8 cellular contexts compared by ENCODE assay signal in the genomic region with DNA sequence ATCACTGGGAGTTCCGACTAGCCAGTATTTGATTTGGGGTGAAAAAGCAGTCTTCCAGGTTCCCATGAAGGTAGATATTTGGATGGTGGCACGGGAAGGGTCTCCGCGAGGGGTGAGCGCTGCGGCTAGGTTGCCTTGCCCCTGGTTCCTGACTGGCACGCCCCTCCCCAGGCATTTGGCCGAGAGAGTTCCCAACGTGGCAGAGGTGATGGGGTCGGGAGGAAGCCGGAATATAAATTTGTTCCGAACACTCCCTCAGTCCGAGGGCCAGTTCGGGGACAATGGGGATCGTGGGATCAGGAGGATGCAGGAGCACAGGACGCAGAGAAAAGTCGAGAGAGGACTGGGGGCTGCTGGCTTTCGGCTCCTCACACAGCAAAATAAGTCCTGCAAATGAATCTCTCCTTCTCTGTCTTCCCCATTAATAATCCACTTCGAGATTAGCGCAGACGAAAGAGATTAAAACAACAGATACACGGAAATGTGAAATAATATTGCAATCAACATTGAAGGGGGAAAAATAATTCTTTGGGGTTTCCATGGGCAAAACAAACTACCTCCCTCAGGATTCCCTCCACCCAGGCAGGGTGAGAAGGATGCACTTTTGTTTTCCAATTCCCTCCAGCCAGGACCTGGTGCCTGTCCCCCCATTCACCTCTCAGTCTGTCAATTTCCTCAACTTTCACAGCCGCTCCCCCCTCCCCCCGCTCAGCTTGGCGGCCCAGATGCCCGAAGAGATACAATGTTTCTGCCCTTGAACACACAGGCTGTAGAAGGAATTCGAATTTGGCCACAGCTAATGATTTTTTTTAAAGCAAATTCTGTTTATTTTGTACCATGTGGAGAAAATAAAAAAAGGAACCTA. TPM values are rescaled to one million over a fixed set of nuclear protein-coding genes. Genes with fewer than 3 reads are reported as not detected.
DNase-seq lines count a peak whose midpoint lies in the region; TF ChIP-seq lines count a peak whose summit lies in the region.

No MANE protein-coding gene starts in this region.

- H4K20me1 ChIP-seq in OCI-LY1 (ENCODE audit: insufficient read depth, low read length): no peaks in the 10 kb centered on the region

- H3K4me2 ChIP-seq in OCI-LY1 (ENCODE audit: low read length): peak overlapping the region; percentile 86

- H3K9ac ChIP-seq in OCI-LY1 (ENCODE audit: low read length): peak overlapping the region; percentile 77
- peak overlapping the region; percentile 41 for H3K9ac ChIP-seq in muscle layer of colon (ENCODE audit: low read length)

- CTCF ChIA-PET in BJ (lab: Yijun Ruan, JAX): interaction anchor here (0.7 to 2.2 kb wide), 5 partner anchors 13 to 1230 kb away, joined by 3 to 5 read pairs (median 3); no protein-coding TSS in a partner anchor

- H3K36me3 ChIP-seq in BJ (ENCODE audit: control insufficient read depth, insufficient read depth, low read length) (no peaks in the 10 kb centered on the region), OCI-LY1 (ENCODE audit: insufficient read depth, low read length) (no peaks in the 10 kb centered on the region), muscle layer of colon (ENCODE audit: insufficient read depth, low read length) (no peaks in the 10 kb centered on the region)

- no peaks in the 10 kb centered on the region; the same call in none of the 2 replicates for H3F3A ChIP-seq in OCI-LY1 (ENCODE audit: insufficient read depth, low read length)

- DNase-seq in BJ (ENCODE audit: low read depth): no peak
- DNase-seq in dorsolateral prefrontal cortex: peak in 5 of 10 donors; percentile 55 to 71 (median 63)
- DNase-seq in stimulated activated CD4-positive, alpha-beta T cell treated with anti-CD3 and anti-CD28 coated beads, Interleukin-12 subunit alpha, Interleukin-12 subunit beta, amount 100 ng/mL, for 4 hours: no peak
- no peak for DNase-seq in activated CD4-positive, CD25-positive, alpha-beta regulatory T cell (lab: John Stamatoyannopoulos, UW)
- no peak for DNase-seq in A172 (ENCODE audit: low spot score)
- no peak for DNase-seq in effector CD8-positive, alpha-beta T cell (lab: John Stamatoyannopoulos, UW)

- POLR2A ChIA-PET in BJ (lab: Charles Lee): interaction anchor here (0.6 kb wide), 1 partner anchor 165 kb away, joined by 6 read pairs; no protein-coding TSS in a partner anchor

- H3K79me2 ChIP-seq in OCI-LY1 (ENCODE audit: insufficient read depth, low read length): peaks cover 15% of the 10 kb centered on the region

- H3K4me1 ChIP-seq in OCI-LY1 (ENCODE audit: insufficient read depth, low read length, severe bottlenecking): peaks cover 60% of the 10 kb centered on the region
- H3K4me1 ChIP-seq in muscle layer of colon (ENCODE audit: insufficient read depth, low read length): peaks cover 4% of the 10 kb centered on the region

- H3K27ac ChIP-seq in OCI-LY1 (ENCODE audit: low read depth, low read length, poor library complexity, severe bottlenecking): peak overlapping the region; percentile 83
- H3K27ac ChIP-seq in dorsolateral prefrontal cortex: peak overlapping the region; percentile 78 to 100 (median 100)
- peak overlapping the region; percentile 61 for H3K27ac ChIP-seq in muscle layer of colon (ENCODE audit: low read depth, low read length)

- H3K27me3 ChIP-seq in BJ (ENCODE audit: control insufficient read depth, insufficient read depth, low read length) (no peaks in the 10 kb centered on the region), OCI-LY1 (ENCODE audit: insufficient read depth, low read length) (no peaks in the 10 kb centered on the region), dorsolateral prefrontal cortex (no peaks in the 10 kb centered on the region), muscle layer of colon (ENCODE audit: control insufficient read depth in 1 of 2, insufficient read depth in 2 of 2, low read length in 2 of 2) (peaks cover 31 to 32% of the 10 kb centered on the region in 2 donors)

- TF ChIP-seq CTCF in BJ (IDR thresholded peaks at IDR 0.05; ENCODE audit: insufficient read depth, low read depth, low read length) (no peak), OCI-LY1 (IDR thresholded peaks at IDR 0.05; ENCODE audit: low read length) (no peak), dorsolateral prefrontal cortex (IDR thresholded peaks at IDR 0.05 in 54 of 56, conservative IDR thresholded peaks at IDR 0.05 in 2 of 56; ENCODE audit: low read depth in 1 of 56, partially characterized antibody in 56 of 56) (peak in 1 of 56 donors; percentile 3)

- H3K9me3 ChIP-seq in OCI-LY1 (ENCODE audit: low read length): no peaks in the 10 kb centered on the region
- no peaks in the 10 kb centered on the region for H3K9me3 ChIP-seq in muscle layer of colon (ENCODE audit: low read length)

- no peak overlapping the region; the same call in 1 of the 2 replicates for H2AFZ ChIP-seq in OCI-LY1 (ENCODE audit: low read length)

- H3K9me2 ChIP-seq in OCI-LY1 (ENCODE audit: low read depth, low read length): no peaks in the 10 kb centered on the region

- intact Hi-C loops in dorsolateral prefrontal cortex (cut with DNase I): loop anchor here (5.0 to 10.0 kb wide), 5 partner anchors 252 to 1232 kb away; no protein-coding TSS in a partner anchor

- H3K4me3 ChIP-seq in BJ (ENCODE audit: low read depth, low read length) (peak overlapping the region; percentile 49), OCI-LY1 (ENCODE audit: low read depth, low read length, poor library complexity, severe bottlenecking) (peak overlapping the region; percentile 64), dorsolateral prefrontal cortex (peak overlapping the region; percentile 39 to 100 (median 78)), muscle layer of colon (ENCODE audit: low read depth in 1 of 2, low read length in 2 of 2) (peak overlapping the region; percentile 47 to 58)

RNA-seq across cellular contexts. Expression of a gene that starts 3.1 kb away (rescaled TPM):
- polyA plus RNA-seq in BJ (2011; rRNA removed): 53.1 and 60.2 TPM in 2 replicates
- 65.3 and 81.6 TPM in 2 replicates for polyA minus RNA-seq in BJ (2011; rRNA and poly(A)+ RNA removed)
- total RNA-seq in dorsolateral prefrontal cortex: 100 to 1,000 TPM; 160 to 942 (median 318) TPM
- 20.2 and 35.0 TPM in 2 replicates for total RNA-seq in A172 (2014; rRNA removed; shearing (Covaris generic))
